In genomic region chr2:85541262-85541661, GRCh38 we compare ENCODE assay signal across 9 cellular contexts. TPM values are rescaled to one million over a fixed set of nuclear protein-coding genes. Genes with fewer than 3 reads are reported as not detected.
DNase-seq lines count a peak whose midpoint lies in the region; TF ChIP-seq lines count a peak whose summit lies in the region.
"Had no signal": no experiment of that assay in that cellular context is flagged by ENCODE, and none has a peak within 500 bp of the region (broad histone marks: within the 10 kb centered on the region; RNA-seq: fewer than 3 reads in every experiment).

No MANE protein-coding gene starts in this region.

- WGBS in mesenchymal stem cell, result 84% methylated on average over 4 of the region's 4 CpGs

- no peaks in the 10 kb centered on the region for H3K27me3 ChIP-seq in mesenchymal stem cell (ENCODE audit: control insufficient read depth in 1 of 2, insufficient read depth in 1 of 2, low read length in 2 of 2)

- H3K79me1 ChIP-seq in mesenchymal stem cell (replicated peaks; ENCODE audit: low read length, poor library complexity, severe bottlenecking), result peaks cover 2% of the 10 kb centered on the region

- H3K36me3 ChIP-seq in mesenchymal stem cell (ENCODE audit: control insufficient read depth in 1 of 2, insufficient read depth in 2 of 2, low read depth in 1 of 2, low read length in 2 of 2), result peaks cover 7 to 66% of the 10 kb centered on the region in 2 experiments

- no peak overlapping the region for H3K4ac ChIP-seq in mesenchymal stem cell (ENCODE audit: low read depth in 1 of 2, low read length in 2 of 2)

- no peak overlapping the region for H3K23ac ChIP-seq in mesenchymal stem cell (ENCODE audit: low read length in 2 of 2)

- H3K4me2 ChIP-seq in mesenchymal stem cell (ENCODE audit: low read length, poor library complexity, severe bottlenecking), result peak overlapping the region; percentile 27

- in situ Hi-C loops in astrocyte of the spinal cord (cut with HindIII; ENCODE audit: low sequenced_read_pairs) (loop anchor here (25.0 kb wide), 1 partner anchor 129 kb away; the partner anchor contains the start of genes CAPG and SH2D6), ACHN (cut with HindIII; ENCODE audit: low pct_ligation_motif_present, low pct_unique_long_range_greater_than_20kb, low sequenced_read_pairs) (no loop called here)

- H3K4me3 ChIP-seq in astrocyte of the spinal cord (ENCODE audit: low read depth, low read length) (peak overlapping the region; percentile 64), mesenchymal stem cell (ENCODE audit: insufficient read depth in 1 of 2, low read depth in 1 of 2, low read length in 2 of 2) (peak overlapping the region in 1 of 2 experiments; percentile 98)

- no peak for TF ChIP-seq CTCF in astrocyte of the spinal cord (IDR thresholded peaks at IDR 0.05; ENCODE audit: low read depth, low read length)
- no peak for TF ChIP-seq CTCF in type B pancreatic cell (conservative IDR thresholded peaks at IDR 0.05)

- H2BK5ac ChIP-seq in mesenchymal stem cell (ENCODE audit: low read depth, low read length, poor library complexity, severe bottlenecking), result no peak overlapping the region

- no peak overlapping the region for H4K91ac ChIP-seq in mesenchymal stem cell (ENCODE audit: low read length)

- no peak overlapping the region for H3K14ac ChIP-seq in mesenchymal stem cell (ENCODE audit: low read length in 2 of 2)

- no peak overlapping the region for H2BK15ac ChIP-seq in mesenchymal stem cell (ENCODE audit: low read depth, poor library complexity, severe bottlenecking)

- H3K4me3 Mint-ChIP-seq in activated naive CD4-positive, alpha-beta T cell treated with anti-CD3 and anti-CD28 coated beads, Interleukin-2, amount 10 ng/mL, durations not matched to agents 7 days and 5 days, result peak overlapping the region; percentile 92
- H3K4me3 Mint-ChIP-seq in type B pancreatic cell, result peak overlapping the region; percentile 94

- H3K4me1 ChIP-seq in mesenchymal stem cell (ENCODE audit: control insufficient read depth, insufficient read depth, low read depth, low read length), result no peaks in the 10 kb centered on the region

- no peaks in the 10 kb centered on the region for H3K9me3 ChIP-seq in mesenchymal stem cell (ENCODE audit: control insufficient read depth, low read length)

- H3K9me3 Mint-ChIP-seq in activated naive CD4-positive, alpha-beta T cell treated with anti-CD3 and anti-CD28 coated beads, Interleukin-2, amount 10 ng/mL, durations not matched to agents 7 days and 5 days, result no peaks in the 10 kb centered on the region
- no peaks in the 10 kb centered on the region for H3K9me3 Mint-ChIP-seq in type B pancreatic cell

- H2AK5ac ChIP-seq in mesenchymal stem cell (ENCODE audit: low read length, severe bottlenecking), result no peak overlapping the region

- no peak overlapping the region for H2BK120ac ChIP-seq in mesenchymal stem cell (ENCODE audit: low read depth, low read length)

- no peak overlapping the region for H3K27ac ChIP-seq in mesenchymal stem cell (ENCODE audit: low read length, poor library complexity, severe bottlenecking)

- DNase-seq in activated naive CD4-positive, alpha-beta T cell treated with anti-CD3 and anti-CD28 coated beads, Interleukin-2, amount 10 ng/mL, durations not matched to agents 7 days and 5 days, result no peak
- no peak for DNase-seq in activated naive CD4-positive, alpha-beta T cell treated with anti-CD3 and anti-CD28 coated beads, Interleukin-2, amount 50 U/mL, for 16 hours
- DNase-seq in astrocyte of the spinal cord (ENCODE audit: low read depth, low spot score) (no peak), mesenchymal stem cell (no peak), type B pancreatic cell (ENCODE audit: extremely low spot score, unreplicated experiment) (no peak), ACHN (no peak), NCI-H446 (lab: John Stamatoyannopoulos, UW) (no peak), Ammon's horn (ENCODE audit: low spot score) (no peak)
- DNase-seq: hippocampal formation had no signal

- no peak overlapping the region for H2AFZ ChIP-seq in mesenchymal stem cell (ENCODE audit: low read depth, low read length)

- no peak overlapping the region for H3K18ac ChIP-seq in mesenchymal stem cell (ENCODE audit: low read depth in 1 of 2, low read length in 2 of 2)

- H3K9ac ChIP-seq in mesenchymal stem cell (ENCODE audit: low read length), result peak overlapping the region; percentile 99

- CTCF ChIA-PET in activated naive CD4-positive, alpha-beta T cell treated with anti-CD3 and anti-CD28 coated beads, Interleukin-2, amount 10 ng/mL, durations not matched to agents 7 days and 5 days (lab: Charles Lee), result interaction anchor here (0.8 to 8.1 kb wide), 4 partner anchors 11 to 149 kb away, joined by 3 to 62 read pairs (median 20); partner anchors contain the start of gene SH2D6

- H3K27ac Mint-ChIP-seq in activated naive CD4-positive, alpha-beta T cell treated with anti-CD3 and anti-CD28 coated beads, Interleukin-2, amount 10 ng/mL, durations not matched to agents 7 days and 5 days, result no peak overlapping the region
- peak overlapping the region; percentile 4 for H3K27ac Mint-ChIP-seq in type B pancreatic cell

- H3K36me3 Mint-ChIP-seq in activated naive CD4-positive, alpha-beta T cell treated with anti-CD3 and anti-CD28 coated beads, Interleukin-2, amount 10 ng/mL, durations not matched to agents 7 days and 5 days, result peaks cover 60% of the 10 kb centered on the region
- H3K36me3 Mint-ChIP-seq in type B pancreatic cell, result peaks cover 43% of the 10 kb centered on the region

- H2BK12ac ChIP-seq in mesenchymal stem cell (ENCODE audit: low read length in 2 of 2), result no peak overlapping the region

- no peak overlapping the region for H4K8ac ChIP-seq in mesenchymal stem cell (ENCODE audit: low read length)

- no peaks in the 10 kb centered on the region for H3K27me3 Mint-ChIP-seq in activated naive CD4-positive, alpha-beta T cell treated with anti-CD3 and anti-CD28 coated beads, Interleukin-2, amount 10 ng/mL, durations not matched to agents 7 days and 5 days
- H3K27me3 Mint-ChIP-seq in type B pancreatic cell, result no peaks in the 10 kb centered on the region

- H3K4me1 Mint-ChIP-seq in activated naive CD4-positive, alpha-beta T cell treated with anti-CD3 and anti-CD28 coated beads, Interleukin-2, amount 10 ng/mL, durations not matched to agents 7 days and 5 days, result peaks cover 53% of the 10 kb centered on the region
- H3K4me1 Mint-ChIP-seq in type B pancreatic cell (ENCODE audit: unreplicated experiment), result peaks cover 44% of the 10 kb centered on the region

RNA-seq across cellular contexts. Expression of gene MAT2A, which starts 2.3 kb away (rescaled TPM):
- polyA plus RNA-seq in mesenchymal stem cell (2013, experiment 1 of 2), result 181 TPM
- 182 TPM for polyA plus RNA-seq in mesenchymal stem cell (2013, experiment 2 of 2)
- total RNA-seq in type B pancreatic cell (ENCODE audit: low replicate concordance), result 209 and 403 TPM in 2 replicates

RNA-seq across cellular contexts. Expression of gene GGCX, which starts 20.0 kb away (rescaled TPM):
- 39.8 TPM for polyA plus RNA-seq in mesenchymal stem cell (2013, experiment 1 of 2)
- 41.1 TPM for polyA plus RNA-seq in mesenchymal stem cell (2013, experiment 2 of 2)
- 62.6 and 76.2 TPM in 2 replicates for total RNA-seq in type B pancreatic cell (ENCODE audit: low replicate concordance)

RNA-seq across cellular contexts. Expression of gene VAMP8, which starts 36.1 kb away (rescaled TPM):
- polyA plus RNA-seq in mesenchymal stem cell (2013, experiment 1 of 2), result 11.3 TPM
- 11.9 TPM for polyA plus RNA-seq in mesenchymal stem cell (2013, experiment 2 of 2)
- total RNA-seq in type B pancreatic cell (ENCODE audit: low replicate concordance), result 62.8 and 157 TPM in 2 replicates

RNA-seq across cellular contexts. Expression of gene VAMP5, which starts 43.0 kb away (rescaled TPM):
- polyA plus RNA-seq in mesenchymal stem cell (2013, experiment 1 of 2), result 23.5 TPM
- polyA plus RNA-seq in mesenchymal stem cell (2013, experiment 2 of 2), result 25.7 TPM
- 3.4 and 4.4 TPM in 2 replicates for total RNA-seq in type B pancreatic cell (ENCODE audit: low replicate concordance)

RNA-seq across cellular contexts. Expression of gene RNF181, which starts 54.3 kb away (rescaled TPM):
- 229 TPM for polyA plus RNA-seq in mesenchymal stem cell (2013, experiment 1 of 2)
- 235 TPM for polyA plus RNA-seq in mesenchymal stem cell (2013, experiment 2 of 2)
- 70.2 and 78.8 TPM in 2 replicates for total RNA-seq in type B pancreatic cell (ENCODE audit: low replicate concordance)
